Comparison of ENCODE assay signal across 8 cellular contexts in the genomic region with DNA sequence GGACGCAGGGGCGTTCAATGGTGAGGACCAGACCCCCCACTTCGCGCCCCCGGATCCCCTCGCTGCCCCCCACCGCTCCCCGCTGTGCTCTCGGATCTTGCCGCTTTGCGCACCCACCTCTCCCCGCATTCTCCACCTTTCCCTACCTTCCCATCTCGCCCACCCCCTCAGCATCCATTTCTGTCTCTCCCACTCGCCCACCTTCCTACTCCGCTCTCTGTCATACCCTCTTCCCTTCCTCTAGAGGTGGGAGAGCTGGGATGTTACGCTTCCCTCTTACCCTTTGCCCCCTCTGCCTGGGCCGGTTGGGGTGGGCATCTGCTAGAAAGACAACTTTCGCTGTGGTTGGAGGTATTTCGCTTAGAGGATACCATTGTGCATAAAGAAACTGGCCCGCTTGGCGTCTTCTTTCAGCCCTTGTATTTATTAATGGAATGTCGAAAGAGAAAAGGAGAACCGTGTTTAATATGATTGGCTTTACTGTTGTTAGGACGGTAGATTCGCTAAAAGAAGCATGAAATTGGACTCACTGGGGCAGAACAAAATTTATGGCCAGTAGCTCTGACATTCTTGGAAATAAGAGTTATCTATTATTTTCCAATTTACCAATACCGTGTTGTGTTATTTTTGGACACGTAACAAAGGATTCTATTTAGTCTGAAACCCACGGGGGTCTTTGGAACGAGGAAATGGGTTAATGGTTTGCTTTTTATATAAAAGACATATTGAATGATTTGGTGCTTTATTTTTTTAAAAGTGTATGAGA. TPM values are rescaled to one million over a fixed set of nuclear protein-coding genes. Genes with fewer than 3 reads are reported as not detected.
DNase-seq lines count a peak whose midpoint lies in the region; ATAC-seq and TF ChIP-seq lines count a peak whose summit lies in the region.

No MANE protein-coding gene starts in this region.

- H3K36me3 ChIP-seq in heart right ventricle: no peaks in the 10 kb centered on the region
- no peaks in the 10 kb centered on the region for H3K36me3 ChIP-seq in gastroesophageal sphincter

- H3K27ac ChIP-seq in heart right ventricle: peak overlapping the region; percentile 38 to 90 (median 58)
- H3K27ac ChIP-seq in gastroesophageal sphincter: peak overlapping the region; percentile 11 to 91 (median 88)

- peak overlapping the region; percentile 1 for H3K27ac Mint-ChIP-seq in T-helper 17 cell

- no peak for TF ChIP-seq POLR2A in gastroesophageal sphincter (IDR thresholded peaks at IDR 0.05)

- peaks cover 0 to 28% (median 18%) of the 10 kb centered on the region in 9 donors for H3K4me1 ChIP-seq in heart right ventricle
- peaks cover 0 to 53% (median 7%) of the 10 kb centered on the region in 3 donors for H3K4me1 ChIP-seq in gastroesophageal sphincter

- peaks cover 8% of the 10 kb centered on the region for H3K4me1 Mint-ChIP-seq in T-helper 17 cell

- no peak for TF ChIP-seq EP300 in gastroesophageal sphincter (IDR thresholded peaks at IDR 0.05)

- peaks cover 9% of the 10 kb centered on the region for H3K36me3 Mint-ChIP-seq in T-helper 17 cell (ENCODE audit: low read depth)

- ATAC-seq in heart right ventricle: peak in 6 of 8 donors; percentile 8 to 60 (median 30)
- no peak for ATAC-seq in T-helper 17 cell
- ATAC-seq in gastroesophageal sphincter: no peak
- no peak for ATAC-seq in HG02981 (IDR thresholded peaks at IDR 0.05; ENCODE audit: unreplicated experiment)
- no peak for ATAC-seq in HG02884 (IDR thresholded peaks at IDR 0.05; ENCODE audit: unreplicated experiment)
- no peak for ATAC-seq in GM21381 (IDR thresholded peaks at IDR 0.05; ENCODE audit: unreplicated experiment)

- H3K9me3 ChIP-seq in heart right ventricle (peaks cover 0 to 3% (median 0%) of the 10 kb centered on the region in 11 donors), T-helper 17 cell (ENCODE audit: control insufficient read depth, low read length, poor library complexity, severe bottlenecking) (peaks cover 2% of the 10 kb centered on the region), gastroesophageal sphincter (no peaks in the 10 kb centered on the region)

- H3K27me3 Mint-ChIP-seq in T-helper 17 cell: peaks cover 42% of the 10 kb centered on the region

- H3K4me3 Mint-ChIP-seq in T-helper 17 cell: peak overlapping the region; percentile 97

- TF ChIP-seq CTCF in heart right ventricle (IDR thresholded peaks at IDR 0.05) (no peak), gastroesophageal sphincter (IDR thresholded peaks at IDR 0.05) (no peak)

- 1 to 2% methylated on average over 27 to 29 of the region's 29 CpGs for WGBS in heart right ventricle, 2 donors
- WGBS in gastroesophageal sphincter (ENCODE audit: low coverage in 1 of 2), 2 donors: 0% methylated on average over 12 to 22 of the region's 29 CpGs

- H3K27me3 ChIP-seq in heart right ventricle (peaks cover 0 to 8% (median 0%) of the 10 kb centered on the region in 7 donors), gastroesophageal sphincter (no peaks in the 10 kb centered on the region)

- DNase-seq in heart right ventricle: no peak
- no peak for DNase-seq in cardiac septum (ENCODE audit: low spot score)
- DNase-seq in T-helper 17 cell: no peak
- DNase-seq in putamen (ENCODE audit: low spot score): peak; percentile 59

- H3K4me3 ChIP-seq in heart right ventricle (peak overlapping the region; percentile 79 to 97 (median 86)), gastroesophageal sphincter (peak overlapping the region; percentile 83 to 88)

- intact Hi-C loops in heart right ventricle (cut with DNase I) (loop anchor here in 3 of 10 donors (10.0 kb wide), 4 partner anchors 61 to 101 kb away; no protein-coding TSS in a partner anchor), cardiac septum (cut with DNase I) (no loop called here)

RNA-seq across cellular contexts. Expression of gene PRKAR2B, which starts 0.9 kb away (rescaled TPM):
- total RNA-seq in heart right ventricle (10 to 100 TPM; 18.8 to 42.5 (median 24.9) TPM), cardiac septum (37.7 TPM), T-helper 17 cell (10 to 100 TPM in 1 of 2 donors, 1 to 10 TPM in 1; 3.5 to 81.0 TPM), gastroesophageal sphincter (100 to 1,000 TPM in 3 of 4 donors, 10 to 100 TPM in 1; 83.5 to 160 (median 119) TPM)
- 1 to 10 TPM; 5.4 to 8.2 TPM for polyA plus RNA-seq in heart right ventricle

Comparison
In these comparisons a context has a peak if more than half of its experiments do, and no peak if none do; other contexts are left out.
1. ATAC-seq: peak in heart right ventricle (6 of 8); none in T-helper 17 cell (single experiment), gastroesophageal sphincter (single experiment), HG02981 (single experiment), HG02884 (single experiment) and GM21381 (single experiment).